29 cellular contexts compared by ENCODE assay signal in the genomic region with DNA sequence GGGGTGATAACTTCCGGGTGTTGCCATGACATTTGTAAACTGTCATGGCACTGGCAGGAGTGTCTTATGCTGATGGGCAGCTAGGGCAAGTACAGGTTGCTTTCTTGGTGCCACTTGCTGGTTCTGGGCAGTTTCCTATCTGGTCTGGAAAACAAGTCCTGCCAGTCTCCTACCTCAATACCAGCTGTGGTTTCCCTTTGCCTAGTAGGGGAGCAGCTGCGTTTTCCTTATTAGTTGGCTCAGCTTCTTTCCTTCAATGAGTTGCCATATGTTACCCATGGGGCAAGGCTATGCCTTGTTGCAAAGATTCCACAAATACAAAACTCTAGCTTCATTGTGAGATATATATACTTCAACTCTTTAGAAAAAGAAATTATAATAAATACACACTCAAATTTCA.
"Had no signal": no experiment of that assay in that cellular context is flagged by ENCODE, and none has a peak within 500 bp of the region (broad histone marks: within the 10 kb centered on the region; RNA-seq: fewer than 3 reads in every experiment).

No MANE protein-coding gene starts in this region.

- FAIRE-seq: endometrium, small intestine, urothelium cell line had no signal

- H3K9me3 ChIP-seq: body of pancreas, colonic mucosa, esophagus squamous epithelium, heart right ventricle, ovary, prostate gland, tibial nerve had no signal

- H3K27ac ChIP-seq: body of pancreas, colonic mucosa, epithelial cell of prostate, esophagus squamous epithelium, heart right ventricle, ovary, tibial nerve had no signal

- DNase-seq: activated CD4-positive, alpha-beta memory T cell treated with anti-CD3 and anti-CD28 coated beads, Interleukin-2, amount 10 ng/mL, durations not matched to agents 7 days and 5 days; activated CD4-positive, alpha-beta T cell treated with anti-CD3 and anti-CD28 coated beads, Interleukin-2, amount 10 ng/mL, durations not matched to agents 24 days and 14 days; activated CD4-positive, CD25-positive, alpha-beta regulatory T cell treated with anti-CD3 and anti-CD28 coated beads, Interleukin-2, amount 50 U/mL, for 72 hours; activated CD8-positive, alpha-beta memory T cell treated with anti-CD3 and anti-CD28 coated beads, Interleukin-2, amount 50 U/mL, for 48 hours; activated naive CD4-positive, alpha-beta T cell; activated T-cell treated with anti-CD3 and anti-CD28 coated beads, Interleukin-2, amount 50 U/mL, for 4 hours; anterior cingulate cortex; body of pancreas; cerebellar nuclear complex; colonic mucosa; effector CD8-positive, alpha-beta T cell; esophagus squamous epithelium; foreskin melanocyte; heart right ventricle; naive thymus-derived CD4-positive, alpha-beta T cell; ovary; retina; small intestine; stimulated activated CD4-positive, alpha-beta T cell treated with anti-CD3 and anti-CD28 coated beads, Interleukin-15, amount 100 ng/mL, for 24 hours; stimulated activated CD4-positive, alpha-beta T cell treated with anti-CD3 and anti-CD28 coated beads, Interleukin-2, amount 100 ng/mL, for 24 hours; stimulated activated naive CD4-positive, alpha-beta T cell treated with Interleukin-2 at 50 U/mL for 16 hours had no signal

- H3K36me3 ChIP-seq: colonic mucosa, esophagus squamous epithelium, heart right ventricle, ovary, prostate gland, tibial nerve had no signal

- H3K27me3 ChIP-seq: body of pancreas, colonic mucosa, esophagus squamous epithelium, heart right ventricle, ovary, tibial nerve had no signal

- ATAC-seq: activated naive CD4-positive, alpha-beta T cell treated with anti-CD3 and anti-CD28 coated beads, Interleukin-2, amount 50 U/mL, for 72 hours; activated T-cell treated with anti-CD3 and anti-CD28 coated beads, Interleukin-2, amount 50 U/mL, for 4 hours; body of pancreas; heart right ventricle; naive thymus-derived CD4-positive, alpha-beta T cell; sciatic nerve had no signal

- H3K4me1 ChIP-seq: body of pancreas, colonic mucosa, prostate gland had no signal

- H3K4me3 ChIP-seq: body of pancreas, colonic mucosa, esophagus squamous epithelium, heart right ventricle, ovary, prostate gland, tibial nerve had no signal

- H3K4me3 Mint-ChIP-seq: activated CD4-positive, alpha-beta memory T cell treated with anti-CD3 and anti-CD28 coated beads, Interleukin-2, amount 10 ng/mL, durations not matched to agents 7 days and 5 days; activated CD4-positive, alpha-beta T cell treated with anti-CD3 and anti-CD28 coated beads, Interleukin-2, amount 10 ng/mL, durations not matched to agents 24 days and 14 days; activated T-cell treated with anti-CD3 and anti-CD28 coated beads, Interleukin-2, amount 50 U/mL, for 4 hours; mesothelial cell of epicardium; naive thymus-derived CD4-positive, alpha-beta T cell had no signal

- H3K27ac Mint-ChIP-seq: activated CD4-positive, alpha-beta memory T cell treated with anti-CD3 and anti-CD28 coated beads, Interleukin-2, amount 10 ng/mL, durations not matched to agents 7 days and 5 days; activated CD4-positive, alpha-beta T cell treated with anti-CD3 and anti-CD28 coated beads, Interleukin-2, amount 10 ng/mL, durations not matched to agents 24 days and 14 days; mesothelial cell of epicardium had no signal

- H3K9me3 Mint-ChIP-seq: activated CD4-positive, alpha-beta memory T cell treated with anti-CD3 and anti-CD28 coated beads, Interleukin-2, amount 10 ng/mL, durations not matched to agents 7 days and 5 days; activated CD4-positive, alpha-beta T cell treated with anti-CD3 and anti-CD28 coated beads, Interleukin-2, amount 10 ng/mL, durations not matched to agents 24 days and 14 days; activated naive CD4-positive, alpha-beta T cell treated with anti-CD3 and anti-CD28 coated beads, Interleukin-2, amount 50 U/mL, for 72 hours; activated T-cell treated with anti-CD3 and anti-CD28 coated beads, Interleukin-2, amount 50 U/mL, for 4 hours; mesothelial cell of epicardium had no signal

- H3K36me3 Mint-ChIP-seq: mesothelial cell of epicardium had no signal

- H3K27me3 Mint-ChIP-seq: naive thymus-derived CD4-positive, alpha-beta T cell had no signal
